Comparison of ENCODE assay signal across 9 cellular contexts in the genomic region with DNA sequence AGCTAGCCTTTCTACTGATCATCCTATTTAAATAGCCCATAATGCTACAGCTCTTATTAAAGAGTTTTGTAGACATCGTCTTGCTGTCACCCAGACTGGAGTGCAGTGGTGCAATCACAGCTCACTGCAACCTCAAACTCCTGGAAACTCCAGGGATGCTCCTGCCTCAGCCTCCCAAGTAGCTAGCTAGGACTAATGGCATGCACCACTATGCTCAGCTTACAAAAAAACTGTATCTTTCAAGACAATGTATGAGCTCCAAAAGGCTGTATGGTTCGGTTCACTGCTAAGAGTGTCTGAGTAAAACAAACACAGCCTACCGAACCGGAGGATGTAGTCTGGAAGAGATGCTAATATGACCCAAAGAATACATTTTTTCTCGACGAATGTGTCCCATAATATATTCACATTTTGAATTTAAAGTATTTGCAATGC. TPM values are rescaled to one million over a fixed set of nuclear protein-coding genes. Genes with fewer than 3 reads are reported as not detected.
DNase-seq lines count a peak whose midpoint lies in the region; ATAC-seq and TF ChIP-seq lines count a peak whose summit lies in the region.
"Had no signal": no experiment of that assay in that cellular context is flagged by ENCODE, and none has a peak within 500 bp of the region (broad histone marks: within the 10 kb centered on the region; RNA-seq: fewer than 3 reads in every experiment).

No MANE protein-coding gene starts in this region.

- DNase-seq in DMS79 treated with DMSO at 0.1 percent for 48 hours (lab: John Stamatoyannopoulos, UW) (peak; percentile 13), NB4 (ENCODE audit: low read depth) (peak; percentile 41), nucleus accumbens (lab: John Stamatoyannopoulos, UW) (no peak), esophagus muscularis mucosa (ENCODE audit: extremely low spot score) (no peak), left lobe of liver (ENCODE audit: low spot score) (no peak)
- DNase-seq in central memory CD8-positive, alpha-beta T cell (ENCODE audit: low spot score in 2 of 2) = no peak
- no peak for DNase-seq in naive thymus-derived CD8-positive, alpha-beta T cell
- DNase-seq: NCI-H1694 treated with DMSO at 0.1 percent for 48 hours had no signal

- no peaks in the 10 kb centered on the region for H3K9me3 Mint-ChIP-seq in central memory CD8-positive, alpha-beta T cell
- H3K9me3 Mint-ChIP-seq in naive thymus-derived CD8-positive, alpha-beta T cell = no peaks in the 10 kb centered on the region

- no peak for TF ChIP-seq EP300 in esophagus muscularis mucosa (IDR thresholded peaks at IDR 0.05)

- no peak for ATAC-seq in central memory CD8-positive, alpha-beta T cell (replicated peaks; ENCODE audit: extremely low read depth, poor library complexity, severe bottlenecking)
- no peak for ATAC-seq in naive thymus-derived CD8-positive, alpha-beta T cell
- ATAC-seq in GM21526 (IDR thresholded peaks at IDR 0.05; ENCODE audit: low FRiP score, unreplicated experiment) = no peak
- no peak for ATAC-seq in left lobe of liver

- no peaks in the 10 kb centered on the region for H3K9me3 ChIP-seq in esophagus muscularis mucosa

- intact Hi-C loops in esophagus muscularis mucosa (cut with DNase I) = no loop called here

- H3K4me3 ChIP-seq in NB4 (ENCODE audit: low read depth, low read length) (peak overlapping the region; percentile 92), esophagus muscularis mucosa (peak overlapping the region in 2 of 4 donors; percentile 84 to 88)

- TF ChIP-seq CTCF in NB4 (IDR thresholded peaks at IDR 0.05; ENCODE audit: low read depth, low read length) = no peak
- no peak for TF ChIP-seq CTCF in esophagus muscularis mucosa (IDR thresholded peaks at IDR 0.05)

- H3K27ac Mint-ChIP-seq in central memory CD8-positive, alpha-beta T cell (ENCODE audit: low read depth) = peak overlapping the region; percentile 99
- H3K27ac Mint-ChIP-seq in naive thymus-derived CD8-positive, alpha-beta T cell = peak overlapping the region; percentile 56 to 100 (median 90)

- TF ChIP-seq POLR2A in NB4 (IDR thresholded peaks at IDR 0.05; ENCODE audit: extremely low read depth, insufficient read length) = peak; percentile 19
- no peak for TF ChIP-seq POLR2A in esophagus muscularis mucosa (IDR thresholded peaks at IDR 0.05; ENCODE audit: low read depth)

- no peaks in the 10 kb centered on the region for H3K27me3 ChIP-seq in esophagus muscularis mucosa

- H3K4me1 ChIP-seq in esophagus muscularis mucosa = peaks cover 38 to 74% (median 61%) of the 10 kb centered on the region in 4 donors

- peaks cover 75% of the 10 kb centered on the region for H3K4me1 Mint-ChIP-seq in central memory CD8-positive, alpha-beta T cell
- H3K4me1 Mint-ChIP-seq in naive thymus-derived CD8-positive, alpha-beta T cell = peaks cover 24 to 86% (median 76%) of the 10 kb centered on the region in 4 donors

- no peak overlapping the region for H3K27ac ChIP-seq in esophagus muscularis mucosa (replicated peaks in 1 of 4)

- 81% methylated on average over 6 of the region's 6 CpGs for WGBS in esophagus muscularis mucosa

- POLR2A ChIA-PET in naive thymus-derived CD8-positive, alpha-beta T cell (lab: Charles Lee) = interaction anchor here (0.6 to 5.3 kb wide), 3 partner anchors 8 to 45 kb away, joined by 3 to 118 read pairs (median 21); partner anchors contain the start of gene MED17

- peaks cover 33 to 61% (median 49%) of the 10 kb centered on the region in 4 donors for H3K36me3 ChIP-seq in esophagus muscularis mucosa

- peak overlapping the region; percentile 100 for H3K4me3 Mint-ChIP-seq in central memory CD8-positive, alpha-beta T cell
- H3K4me3 Mint-ChIP-seq in naive thymus-derived CD8-positive, alpha-beta T cell = peak overlapping the region; percentile 86 to 100 (median 100)

- H3K36me3 Mint-ChIP-seq in central memory CD8-positive, alpha-beta T cell (ENCODE audit: insufficient read depth) = peaks cover 71% of the 10 kb centered on the region
- H3K36me3 Mint-ChIP-seq in naive thymus-derived CD8-positive, alpha-beta T cell = peaks cover 0 to 73% (median 34%) of the 10 kb centered on the region in 3 donors

- no peaks in the 10 kb centered on the region for H3K27me3 Mint-ChIP-seq in central memory CD8-positive, alpha-beta T cell
- no peaks in the 10 kb centered on the region for H3K27me3 Mint-ChIP-seq in naive thymus-derived CD8-positive, alpha-beta T cell

RNA-seq across cellular contexts. Expression of gene TAF1D, which starts 2.6 kb away (rescaled TPM):
- 100 to 1,000 TPM; 210 to 215 TPM for total RNA-seq in naive thymus-derived CD8-positive, alpha-beta T cell
- 10 to 100 TPM; 22.3 to 25.3 (median 22.4) TPM for polyA plus RNA-seq in naive thymus-derived CD8-positive, alpha-beta T cell
- total RNA-seq in esophagus muscularis mucosa = 10 to 100 TPM; 34.7 to 61.8 (median 46.3) TPM
- total RNA-seq in left lobe of liver = 26.7 TPM

RNA-seq across cellular contexts. Expression of gene C11orf54, which starts 2.8 kb away (rescaled TPM):
- 10 to 100 TPM; 45.9 to 49.2 TPM for total RNA-seq in naive thymus-derived CD8-positive, alpha-beta T cell
- polyA plus RNA-seq in naive thymus-derived CD8-positive, alpha-beta T cell = 10 to 100 TPM; 18.7 to 21.6 (median 19.4) TPM
- total RNA-seq in esophagus muscularis mucosa (10 to 100 TPM; 27.7 to 46.7 (median 37.9) TPM), left lobe of liver (184 TPM)

RNA-seq across cellular contexts. Expression of gene MED17, which starts 45.4 kb away (rescaled TPM):
- 10 to 100 TPM; 61.7 to 62.2 TPM for total RNA-seq in naive thymus-derived CD8-positive, alpha-beta T cell
- 10 to 100 TPM in 2 of 3 donors, 1 to 10 TPM in 1; 7.7 to 20.0 (median 17.1) TPM for polyA plus RNA-seq in naive thymus-derived CD8-positive, alpha-beta T cell
- total RNA-seq in esophagus muscularis mucosa = 10 to 100 TPM; 18.9 to 27.8 (median 22.3) TPM
- total RNA-seq in left lobe of liver = 9.3 TPM

Comparison
In these comparisons a context has a peak if more than half of its experiments do, and no peak if none do; other contexts are left out.
1. DNase-seq: peak in DMS79 treated with DMSO at 0.1 percent for 48 hours (single experiment) and NB4 (single experiment); none in central memory CD8-positive, alpha-beta T cell (0 of 2), naive thymus-derived CD8-positive, alpha-beta T cell (0 of 10), nucleus accumbens (0 of 56), esophagus muscularis mucosa (single experiment) and left lobe of liver (single experiment).